In the genomic region with DNA sequence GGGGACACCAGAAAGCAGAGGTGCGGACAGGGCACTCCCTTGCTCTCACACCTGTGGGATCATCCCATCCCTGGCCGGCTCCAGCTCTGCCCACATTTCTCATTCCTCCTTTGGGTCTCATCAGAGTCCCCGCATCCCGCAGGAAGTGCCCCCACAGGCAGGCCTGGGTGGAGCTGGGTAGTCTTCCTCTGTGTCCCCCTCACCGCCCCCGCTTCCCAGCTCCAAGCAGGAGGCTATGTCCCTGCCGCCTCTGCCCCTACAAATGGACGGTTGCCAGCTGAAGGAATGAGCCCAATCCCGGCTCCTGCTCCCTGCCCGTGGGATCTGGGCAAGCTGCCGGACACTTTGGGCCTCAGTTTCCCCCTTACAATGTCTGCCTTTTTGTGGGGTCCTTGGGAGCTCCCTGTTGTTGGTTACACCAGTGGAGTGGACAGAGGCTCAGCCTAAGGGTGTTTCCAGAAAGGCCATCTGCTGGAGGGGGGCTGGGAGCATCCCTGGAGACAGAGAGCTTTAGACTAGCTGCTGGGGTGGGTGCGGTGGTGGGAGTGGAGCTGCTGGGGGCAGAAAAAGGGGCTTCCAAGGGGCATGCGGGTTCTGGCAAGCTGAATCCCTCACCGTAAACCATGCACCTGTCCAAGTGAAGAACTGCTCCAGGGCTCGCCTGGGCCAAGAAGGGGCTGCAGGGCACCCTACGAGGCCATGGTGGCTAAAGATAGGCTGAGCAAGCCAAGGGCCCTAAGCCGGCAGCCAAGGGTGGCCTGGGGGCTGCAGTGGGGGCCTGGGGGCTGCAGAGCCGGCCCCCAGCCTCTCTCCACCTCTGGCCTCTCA, we compare ENCODE assay signal across 18 cellular contexts. TPM values are rescaled to one million over a fixed set of nuclear protein-coding genes. Genes with fewer than 3 reads are reported as not detected.
"Had no signal": no experiment of that assay in that cellular context is flagged by ENCODE, and none has a peak within 500 bp of the region (broad histone marks: within the 10 kb centered on the region; RNA-seq: fewer than 3 reads in every experiment).

No MANE protein-coding gene starts in this region.

- H3K27me3 Mint-ChIP-seq: activated naive CD8-positive, alpha-beta T cell treated with anti-CD3 and anti-CD28 coated beads for 36 hours; central memory CD8-positive, alpha-beta T cell; stimulated activated naive CD8-positive, alpha-beta T cell treated with anti-CD3 and anti-CD28 coated beads, Interleukin-15, Interleukin-2, amounts not matched to agents 100 ng/mL and 50 ng/mL, for 24 hours had no signal

- H3K27ac Mint-ChIP-seq: activated naive CD8-positive, alpha-beta T cell treated with anti-CD3 and anti-CD28 coated beads for 36 hours; activated T-helper 1 cell treated with anti-CD3 and anti-CD28 coated beads, Interleukin-12 subunit alpha, Interleukin-12 subunit beta, Interleukin-2, Interleukin-4 antibody, amounts not matched to agents 30 ng/mL and 10 ng/mL and 1 ng/mL, durations not matched to agents 14 hours and 24 hours and 36 hours; stimulated activated naive CD8-positive, alpha-beta T cell treated with anti-CD3 and anti-CD28 coated beads, Interleukin-15, Interleukin-2, amounts not matched to agents 100 ng/mL and 50 ng/mL, for 24 hours; T-helper 1 cell treated with Interleukin-12 subunit alpha and Interleukin-12 subunit beta and Interleukin-4 antibody, amounts not matched to agents 30 μg/mL and 1 μg/mL, for 36 hours had no signal

- H3K4me3 Mint-ChIP-seq: activated naive CD8-positive, alpha-beta T cell treated with anti-CD3 and anti-CD28 coated beads for 36 hours; activated T-helper 1 cell treated with anti-CD3 and anti-CD28 coated beads, Interleukin-12 subunit alpha, Interleukin-12 subunit beta, Interleukin-2, Interleukin-4 antibody, amounts not matched to agents 30 ng/mL and 10 ng/mL and 1 ng/mL, durations not matched to agents 14 hours and 24 hours and 36 hours; central memory CD8-positive, alpha-beta T cell; stimulated activated naive CD8-positive, alpha-beta T cell treated with anti-CD3 and anti-CD28 coated beads, Interleukin-15, Interleukin-2, amounts not matched to agents 100 ng/mL and 50 ng/mL, for 24 hours; T-helper 1 cell treated with Interleukin-12 subunit alpha and Interleukin-12 subunit beta and Interleukin-4 antibody, amounts not matched to agents 30 μg/mL and 1 μg/mL, for 36 hours had no signal

- H3K9me3 Mint-ChIP-seq: activated naive CD8-positive, alpha-beta T cell treated with anti-CD3 and anti-CD28 coated beads for 36 hours; activated T-helper 1 cell treated with anti-CD3 and anti-CD28 coated beads, Interleukin-12 subunit alpha, Interleukin-12 subunit beta, Interleukin-2, Interleukin-4 antibody, amounts not matched to agents 30 ng/mL and 10 ng/mL and 1 ng/mL, durations not matched to agents 14 hours and 24 hours and 36 hours; central memory CD8-positive, alpha-beta T cell; stimulated activated naive CD8-positive, alpha-beta T cell treated with anti-CD3 and anti-CD28 coated beads, Interleukin-15, Interleukin-2, amounts not matched to agents 100 ng/mL and 50 ng/mL, for 24 hours; T-helper 1 cell treated with Interleukin-12 subunit alpha and Interleukin-12 subunit beta and Interleukin-4 antibody, amounts not matched to agents 30 μg/mL and 1 μg/mL, for 36 hours had no signal

- H3K4me1 ChIP-seq: foreskin keratinocyte had no signal

- H3K36me3 ChIP-seq: brain microvascular endothelial cell, suprapubic skin, upper lobe of right lung, WERI-Rb-1 had no signal

- ATAC-seq: foreskin keratinocyte, upper lobe of right lung had no signal

- H3K36me3 Mint-ChIP-seq: activated naive CD8-positive, alpha-beta T cell treated with anti-CD3 and anti-CD28 coated beads for 36 hours had no signal

- H3K27ac ChIP-seq: brain microvascular endothelial cell, coronary artery, foreskin keratinocyte, skin epidermis, suprapubic skin, upper lobe of right lung, WERI-Rb-1 had no signal

- H3K27me3 ChIP-seq: brain microvascular endothelial cell, upper lobe of right lung had no signal

- DNase-seq: activated naive CD8-positive, alpha-beta T cell treated with anti-CD3 and anti-CD28 coated beads for 36 hours; amygdala; brain microvascular endothelial cell; effector CD8-positive, alpha-beta T cell; foreskin keratinocyte; glutamatergic neuron; nucleus accumbens; stimulated activated CD4-positive, alpha-beta T cell treated with anti-CD3 and anti-CD28 coated beads, Interleukin-4, amount 100 ng/mL, for 4 hours; stimulated activated CD8-positive, alpha-beta memory T cell treated with anti-CD3 and anti-CD28 coated beads, Interleukin-4, amount 100 ng/mL, for 48 hours; upper lobe of right lung; WERI-Rb-1 had no signal

- H3K9me3 ChIP-seq: suprapubic skin, upper lobe of right lung had no signal

- H3K4me3 ChIP-seq: coronary artery, skin epidermis, suprapubic skin, upper lobe of right lung had no signal

RNA-seq across cellular contexts. Expression of a gene that starts 7.9 kb away (rescaled TPM):
- total RNA-seq: foreskin keratinocyte had no signal
- polyA plus RNA-seq: foreskin keratinocyte had no signal
